8 cellular contexts compared by ENCODE assay signal in genomic region chr20:49318430-49319203, GRCh38. TPM values are rescaled to one million over a fixed set of nuclear protein-coding genes. Genes with fewer than 3 reads are reported as not detected.
DNase-seq lines count a peak whose midpoint lies in the region; ATAC-seq, FAIRE-seq and TF ChIP-seq lines count a peak whose summit lies in the region.

No MANE protein-coding gene starts in this region.

- no peak for TF ChIP-seq CTCF in colonic mucosa (IDR thresholded peaks at IDR 0.05)

- FAIRE-seq in frontal cortex (lab: Jason Lieb, UNC): no peak
- no peak for FAIRE-seq in RCC 7860 (lab: Jason Lieb, UNC)

- H3K4me1 ChIP-seq in colonic mucosa (no peaks in the 10 kb centered on the region), muscle layer of duodenum (ENCODE audit: control insufficient read depth in 1 of 2, insufficient read depth in 2 of 2, low read length in 2 of 2) (peaks cover 0 to 15% of the 10 kb centered on the region in 2 donors), SJCRH30 (no peaks in the 10 kb centered on the region)

- H3K4me3 ChIP-seq in colonic mucosa (peak overlapping the region; percentile 22), muscle layer of duodenum (ENCODE audit: low read depth in 1 of 2, low read length in 2 of 2) (peak overlapping the region; percentile 30 to 62), SJCRH30 (no peak overlapping the region)

- intact Hi-C loops in colonic mucosa (cut with DNase I): no loop called here

- H3K36me3 ChIP-seq in colonic mucosa (no peaks in the 10 kb centered on the region), muscle layer of duodenum (ENCODE audit: control insufficient read depth in 1 of 2, insufficient read depth in 2 of 2, low read length in 2 of 2) (no peaks in the 10 kb centered on the region), SJCRH30 (no peaks in the 10 kb centered on the region)

- peak; percentile 28 for DNase-seq in stimulated activated CD4-positive, alpha-beta T cell treated with anti-CD3 and anti-CD28 coated beads, Interleukin-15, amount 100 ng/mL, for 24 hours
- no peak for DNase-seq in stimulated activated CD4-positive, alpha-beta T cell treated with anti-CD3 and anti-CD28 coated beads, Interleukin-4, amount 100 ng/mL, for 24 hours
- DNase-seq in colonic mucosa (no peak), frontal cortex (ENCODE audit: low spot score in 2 of 2) (no peak), SJCRH30 (no peak), RCC 7860 (ENCODE audit: low spot score) (no peak)

- H3K27ac ChIP-seq in colonic mucosa (no peak overlapping the region), muscle layer of duodenum (ENCODE audit: low read length) (no peak overlapping the region), SJCRH30 (no peak overlapping the region)

- no peak overlapping the region for H3K9ac ChIP-seq in colonic mucosa (ENCODE audit: low read depth in 2 of 2, low read length in 2 of 2)

- H3K27me3 ChIP-seq in colonic mucosa (peaks cover 23% of the 10 kb centered on the region), muscle layer of duodenum (ENCODE audit: low read depth, low read length) (peaks cover 21% of the 10 kb centered on the region), SJCRH30 (no peaks in the 10 kb centered on the region)

- ATAC-seq in HG02938 (IDR thresholded peaks at IDR 0.05; ENCODE audit: unreplicated experiment): no peak

- no peaks in the 10 kb centered on the region for H3K9me3 ChIP-seq in colonic mucosa
- peaks cover 0 to 4% of the 10 kb centered on the region in 2 donors for H3K9me3 ChIP-seq in muscle layer of duodenum (ENCODE audit: control insufficient read depth in 1 of 2, low read length in 2 of 2)
- peaks cover 5% of the 10 kb centered on the region; the same call in 1 of the 2 replicates for H3K9me3 ChIP-seq in SJCRH30 (replicated peaks)

RNA-seq across cellular contexts. Expression of gene ZNFX1, which starts 40.8 kb away (rescaled TPM):
- total RNA-seq in colonic mucosa (10 to 100 TPM; 22.7 to 26.7 TPM), frontal cortex (13.0 TPM)
- total RNA-seq in SJCRH30 (2014; rRNA removed; shearing (Covaris generic)): 23.8 and 25.5 TPM in 2 replicates
